ENCODE assay signal across 8 cellular contexts in the genomic region with DNA sequence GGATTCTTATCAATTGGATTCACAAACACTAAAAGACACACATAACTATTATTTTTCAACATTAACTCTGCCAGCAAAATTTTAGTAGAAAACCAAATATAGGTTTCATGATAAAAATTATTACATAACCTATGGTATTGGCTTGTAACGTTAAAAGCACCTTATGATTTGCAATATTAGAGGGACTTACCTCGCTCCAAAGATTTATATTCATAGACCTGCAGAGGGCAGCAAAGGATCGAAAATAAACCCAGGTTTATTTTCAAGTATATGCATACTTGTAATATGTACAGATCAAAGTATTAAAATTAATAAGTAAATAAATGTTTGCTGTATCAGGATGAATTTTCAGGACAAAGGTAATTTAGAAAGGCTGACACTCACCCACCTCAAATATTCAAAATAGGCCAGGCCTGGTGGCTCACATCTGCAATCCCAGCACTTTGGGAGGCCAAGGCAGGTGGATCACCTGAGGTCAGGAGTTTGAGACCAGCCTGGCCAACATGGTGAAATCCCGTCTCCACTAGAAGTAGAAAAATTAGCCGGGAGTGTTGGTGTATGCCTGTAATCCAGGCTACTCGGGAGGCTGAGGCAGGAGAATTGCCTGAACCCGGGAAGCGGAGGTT. TPM values are rescaled to one million over a fixed set of nuclear protein-coding genes. Genes with fewer than 3 reads are reported as not detected.
A peak's percentile ranks its signal among the peaks of the same experiment; 100 is the strongest.
DNase-seq lines count a peak whose midpoint lies in the region; ATAC-seq and TF ChIP-seq lines count a peak whose summit lies in the region.

No MANE protein-coding gene starts in this region.

- H3K4me2 ChIP-seq in OCI-LY1 (ENCODE audit: low read length) (no peak overlapping the region), parathyroid adenoma (ENCODE audit: low read length) (no peak overlapping the region)

- H3K27me3 Mint-ChIP-seq in endothelial cell (ENCODE audit: unreplicated experiment), result no peaks in the 10 kb centered on the region

- peak; percentile 45 for TF ChIP-seq CTCF in GM10266 (IDR thresholded peaks at IDR 0.05; ENCODE audit: control insufficient read depth, insufficient read depth, low read depth, missing control alignments)
- peak; percentile 42 for TF ChIP-seq CTCF in OCI-LY1 (IDR thresholded peaks at IDR 0.05; ENCODE audit: low read length)
- TF ChIP-seq CTCF in endothelial cell (IDR thresholded peaks at IDR 0.05; ENCODE audit: unreplicated experiment), result peak; percentile 48
- peak; percentile 37 for TF ChIP-seq CTCF in parathyroid adenoma (IDR thresholded peaks at IDR 0.05)

- H3K9me2 ChIP-seq in OCI-LY1 (ENCODE audit: low read depth, low read length), result no peaks in the 10 kb centered on the region

- no peak overlapping the region for H3K4me3 Mint-ChIP-seq in endothelial cell (ENCODE audit: unreplicated experiment)

- H3K4me1 ChIP-seq in OCI-LY1 (ENCODE audit: insufficient read depth, low read length, severe bottlenecking) (no peaks in the 10 kb centered on the region), parathyroid adenoma (peaks cover 9% of the 10 kb centered on the region)

- no peaks in the 10 kb centered on the region for H3K79me2 ChIP-seq in OCI-LY1 (ENCODE audit: insufficient read depth, low read length)
- H3K79me2 ChIP-seq in parathyroid adenoma, result no peaks in the 10 kb centered on the region

- H3K27ac ChIP-seq in OCI-LY1 (ENCODE audit: low read depth, low read length, poor library complexity, severe bottlenecking) (no peak overlapping the region), parathyroid adenoma (no peak overlapping the region)

- no peaks in the 10 kb centered on the region for H3K4me1 Mint-ChIP-seq in endothelial cell (ENCODE audit: unreplicated experiment)

- H3K9me3 Mint-ChIP-seq in endothelial cell (ENCODE audit: unreplicated experiment), result no peaks in the 10 kb centered on the region

- no peak overlapping the region for H3K27ac Mint-ChIP-seq in endothelial cell (ENCODE audit: unreplicated experiment)

- ATAC-seq in HG03045 (IDR thresholded peaks at IDR 0.05; ENCODE audit: unreplicated experiment), result no peak

- H2AFZ ChIP-seq in OCI-LY1 (ENCODE audit: low read length) (no peak overlapping the region), parathyroid adenoma (no peak overlapping the region)

- H3K36me3 ChIP-seq in OCI-LY1 (ENCODE audit: insufficient read depth, low read length), result peaks cover 93% of the 10 kb centered on the region
- H3K36me3 ChIP-seq in parathyroid adenoma (ENCODE audit: control insufficient read depth, insufficient read depth, low read length), result no peaks in the 10 kb centered on the region

- H3K36me3 Mint-ChIP-seq in endothelial cell (ENCODE audit: low read depth, unreplicated experiment), result peaks cover 1% of the 10 kb centered on the region

- H3F3A ChIP-seq in OCI-LY1 (ENCODE audit: insufficient read depth, low read length), result no peaks in the 10 kb centered on the region

- H3K9ac ChIP-seq in OCI-LY1 (ENCODE audit: low read length) (no peak overlapping the region), parathyroid adenoma (no peak overlapping the region)

- H3K9me3 ChIP-seq in OCI-LY1 (ENCODE audit: low read length) (no peaks in the 10 kb centered on the region), parathyroid adenoma (ENCODE audit: control insufficient read depth, low read length) (no peaks in the 10 kb centered on the region)

- H3K4me3 ChIP-seq in OCI-LY1 (ENCODE audit: low read depth, low read length, poor library complexity, severe bottlenecking), result no peak overlapping the region
- no peak overlapping the region for H3K4me3 ChIP-seq in parathyroid adenoma (ENCODE audit: low read depth, low read length)

- peak; percentile 26 to 33 for DNase-seq in AML-193 (lab: John Stamatoyannopoulos, UW)
- DNase-seq in GM10266 (ENCODE audit: extremely low spot score), result peak; percentile 9
- DNase-seq in endothelial cell (ENCODE audit: low spot score), result peak; percentile 5
- no peak for DNase-seq in T-helper 9 cell
- DNase-seq in UCSD-AML1 (lab: John Stamatoyannopoulos, UW; ENCODE audit: unreplicated experiment), result no peak

- H3K27me3 ChIP-seq in OCI-LY1 (ENCODE audit: insufficient read depth, low read length) (no peaks in the 10 kb centered on the region), parathyroid adenoma (ENCODE audit: control insufficient read depth, insufficient read depth, low read length) (no peaks in the 10 kb centered on the region)

- no peaks in the 10 kb centered on the region for H4K20me1 ChIP-seq in OCI-LY1 (ENCODE audit: insufficient read depth, low read length)

RNA-seq across cellular contexts. Expression of gene LRPPRC, which starts 45.3 kb away (rescaled TPM):
- 85.8 TPM for total RNA-seq in endothelial cell (ENCODE audit: unreplicated experiment)

Comparison
In these comparisons a context has a peak if more than half of its experiments do, and no peak if none do; other contexts are left out.
1. DNase-seq: peak in AML-193 (2 of 2), GM10266 (single experiment) and endothelial cell (single experiment); none in T-helper 9 cell (single experiment) and UCSD-AML1 (single experiment).
2. Peak in every context shown above with its lines, with median percentiles within 50 percentile points of each other: CTCF ChIP-seq.